Comparison of ENCODE assay signal across 21 cellular contexts in genomic region chr6:43827898-43828297, GRCh38.
"Had no signal": no experiment of that assay in that cellular context is flagged by ENCODE, and none has a peak within 500 bp of the region (broad histone marks: within the 10 kb centered on the region; RNA-seq: fewer than 3 reads in every experiment).

No MANE protein-coding gene starts in this region.

- H3K36me3 ChIP-seq: gastroesophageal sphincter, thyroid gland had no signal

- H3K4me3 ChIP-seq: gastroesophageal sphincter, skin epidermis, thyroid gland had no signal

- H3K4me1 ChIP-seq: gastroesophageal sphincter had no signal

- H3K9ac ChIP-seq: parathyroid adenoma had no signal

- H3K27me3 ChIP-seq: thyroid gland had no signal

- H2AFZ ChIP-seq: parathyroid adenoma had no signal

- H3K27ac ChIP-seq: gastroesophageal sphincter, parathyroid adenoma, skin epidermis, thyroid gland had no signal

- DNase-seq: activated CD4-positive, alpha-beta memory T cell treated with anti-CD3 and anti-CD28 coated beads, Interleukin-2, amount 10 ng/mL, durations not matched to agents 7 days and 5 days; activated CD4-positive, alpha-beta T cell treated with anti-CD3 and anti-CD28 coated beads, Interleukin-2, amount 10 ng/mL, durations not matched to agents 24 days and 14 days; activated gamma-delta T cell; activated naive CD4-positive, alpha-beta T cell treated with anti-CD3 and anti-CD28 coated beads, Interleukin-2, amount 50 U/mL, for 16 hours; activated naive CD8-positive, alpha-beta T cell treated with anti-CD3 and anti-CD28 coated beads, Interleukin-2, amount 50 U/mL, for 24 hours; activated T-cell treated with anti-CD3 and anti-CD28 coated beads, Interleukin-2, amount 50 U/mL, for 72 hours; cerebellar nuclear complex; cortex of kidney; endodermal cell; head of caudate nucleus; hypothalamus; left ventricle myocardium superior; nephron progenitor cell; nucleus accumbens; right cardiac atrium; stimulated activated CD4-positive, alpha-beta T cell treated with anti-CD3 and anti-CD28 coated beads, Interleukin-1b, Interleukin-23, amount 100 ng/mL, for 48 hours; substantia nigra; thyroid gland had no signal

- H3K79me2 ChIP-seq: parathyroid adenoma had no signal

- ATAC-seq: activated naive CD8-positive, alpha-beta T cell treated with anti-CD3 and anti-CD28 coated beads, Interleukin-2, amount 50 U/mL, for 24 hours; activated T-cell treated with anti-CD3 and anti-CD28 coated beads, Interleukin-2, amount 50 U/mL, for 72 hours; gastroesophageal sphincter; left ventricle myocardium superior; right cardiac atrium had no signal

- H3K9me3 ChIP-seq: gastroesophageal sphincter, thyroid gland had no signal
